Comparison of ENCODE assay signal across 1 cellular context in genomic region chr7:44796504-44797328, GRCh38.
TF ChIP-seq lines count a peak whose summit lies in the region.

PPIA (plus strand) TSS chr7:44796681; CDS start chr7:44796725, 44 bp downstream.

TF ChIP-seq in K562, 482 proteins besides CTCF, POLR2A, EP300 and RAD21 (continued from another document and continues in another):
- TF ChIP-seq RBBP5 (IDR thresholded peaks at IDR 0.05; ENCODE audit: borderline replicate concordance, insufficient read depth, low read length, poor library complexity, severe bottlenecking): peak; percentile 32
- no peak for TF ChIP-seq ZNF75A (CRISPR knock-in tag; IDR thresholded peaks at IDR 0.05)
- peak; percentile 93 to 96 for TF ChIP-seq MNT (conservative IDR thresholded peaks at IDR 0.05)
- TF ChIP-seq SMAD2 (IDR thresholded peaks at IDR 0.05; ENCODE audit: low read depth, low read length): no peak
- 0 out of 2 replicates have a peak, but pooled peaks have one; percentile 13 for TF ChIP-seq ETV5 (CRISPR knock-in tag; IDR thresholded peaks at IDR 0.05; ENCODE audit: low read depth)
- TF ChIP-seq, protein P1, sequence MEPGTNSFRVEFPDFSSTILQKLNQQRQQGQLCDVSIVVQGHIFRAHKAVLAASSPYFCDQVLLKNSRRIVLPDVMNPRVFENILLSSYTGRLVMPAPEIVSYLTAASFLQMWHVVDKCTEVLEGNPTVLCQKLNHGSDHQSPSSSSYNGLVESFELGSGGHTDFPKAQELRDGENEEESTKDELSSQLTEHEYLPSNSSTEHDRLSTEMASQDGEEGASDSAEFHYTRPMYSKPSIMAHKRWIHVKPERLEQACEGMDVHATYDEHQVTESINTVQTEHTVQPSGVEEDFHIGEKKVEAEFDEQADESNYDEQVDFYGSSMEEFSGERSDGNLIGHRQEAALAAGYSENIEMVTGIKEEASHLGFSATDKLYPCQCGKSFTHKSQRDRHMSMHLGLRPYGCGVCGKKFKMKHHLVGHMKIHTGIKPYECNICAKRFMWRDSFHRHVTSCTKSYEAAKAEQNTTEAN (CRISPR knock-in tag; IDR thresholded peaks at IDR 0.05): no peak
- TF ChIP-seq ARNT (IDR thresholded peaks at IDR 0.05): no peak
- TF ChIP-seq, protein P2, sequence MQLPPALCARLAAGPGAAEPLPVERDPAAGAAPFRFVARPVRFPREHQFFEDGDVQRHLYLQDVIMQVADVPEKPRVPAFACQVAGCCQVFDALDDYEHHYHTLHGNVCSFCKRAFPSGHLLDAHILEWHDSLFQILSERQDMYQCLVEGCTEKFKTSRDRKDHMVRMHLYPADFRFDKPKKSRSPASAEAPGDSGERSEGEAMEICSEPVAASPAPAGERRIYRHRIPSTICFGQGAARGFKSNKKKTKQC (CRISPR knock-in tag; IDR thresholded peaks at IDR 0.05): peak; percentile 61
- TF ChIP-seq KDM1A (IDR thresholded peaks at IDR 0.05): no peak
- TF ChIP-seq KDM2B (CRISPR knock-in tag; IDR thresholded peaks at IDR 0.05): peak; percentile 12; the same call in 1 of the 2 replicates
- peak; percentile 59; the same call in 1 of the 2 replicates for TF ChIP-seq NCOR1 (IDR thresholded peaks at IDR 0.05)
- peak; percentile 83; the same call in 1 of the 2 replicates for TF ChIP-seq NKRF (IDR thresholded peaks at IDR 0.05; ENCODE audit: borderline replicate concordance)
- TF ChIP-seq ETV1 (tag; conservative IDR thresholded peaks at IDR 0.05; ENCODE audit: low read depth): no peak
- TF ChIP-seq, protein P3, sequence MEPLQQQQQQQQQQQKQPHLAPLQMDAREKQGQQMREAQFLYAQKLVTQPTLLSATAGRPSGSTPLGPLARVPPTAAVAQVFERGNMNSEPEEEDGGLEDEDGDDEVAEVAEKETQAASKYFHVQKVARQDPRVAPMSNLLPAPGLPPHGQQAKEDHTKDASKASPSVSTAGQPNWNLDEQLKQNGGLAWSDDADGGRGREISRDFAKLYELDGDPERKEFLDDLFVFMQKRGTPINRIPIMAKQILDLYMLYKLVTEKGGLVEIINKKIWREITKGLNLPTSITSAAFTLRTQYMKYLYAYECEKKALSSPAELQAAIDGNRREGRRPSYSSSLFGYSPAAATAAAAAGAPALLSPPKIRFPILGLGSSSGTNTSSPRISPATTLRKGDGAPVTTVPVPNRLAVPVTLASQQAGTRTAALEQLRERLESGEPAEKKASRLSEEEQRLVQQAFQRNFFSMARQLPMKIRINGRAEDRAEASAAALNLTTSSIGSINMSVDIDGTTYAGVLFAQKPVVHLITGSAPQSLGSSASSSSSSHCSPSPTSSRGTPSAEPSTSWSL (CRISPR knock-in tag; IDR thresholded peaks at IDR 0.05; ENCODE audit: borderline replicate concordance): no peak
- TF ChIP-seq, protein P4, sequence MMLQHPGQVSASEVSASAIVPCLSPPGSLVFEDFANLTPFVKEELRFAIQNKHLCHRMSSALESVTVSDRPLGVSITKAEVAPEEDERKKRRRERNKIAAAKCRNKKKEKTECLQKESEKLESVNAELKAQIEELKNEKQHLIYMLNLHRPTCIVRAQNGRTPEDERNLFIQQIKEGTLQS (IDR thresholded peaks at IDR 0.05): no peak
- TF ChIP-seq, protein P4 (CRISPR knock-in tag; conservative IDR thresholded peaks at IDR 0.05): peak; percentile 91; the same call in 1 of the 2 replicates
- no peak for TF ChIP-seq STAT5B (CRISPR knock-in tag; IDR thresholded peaks at IDR 0.05)
- TF ChIP-seq, protein P5, sequence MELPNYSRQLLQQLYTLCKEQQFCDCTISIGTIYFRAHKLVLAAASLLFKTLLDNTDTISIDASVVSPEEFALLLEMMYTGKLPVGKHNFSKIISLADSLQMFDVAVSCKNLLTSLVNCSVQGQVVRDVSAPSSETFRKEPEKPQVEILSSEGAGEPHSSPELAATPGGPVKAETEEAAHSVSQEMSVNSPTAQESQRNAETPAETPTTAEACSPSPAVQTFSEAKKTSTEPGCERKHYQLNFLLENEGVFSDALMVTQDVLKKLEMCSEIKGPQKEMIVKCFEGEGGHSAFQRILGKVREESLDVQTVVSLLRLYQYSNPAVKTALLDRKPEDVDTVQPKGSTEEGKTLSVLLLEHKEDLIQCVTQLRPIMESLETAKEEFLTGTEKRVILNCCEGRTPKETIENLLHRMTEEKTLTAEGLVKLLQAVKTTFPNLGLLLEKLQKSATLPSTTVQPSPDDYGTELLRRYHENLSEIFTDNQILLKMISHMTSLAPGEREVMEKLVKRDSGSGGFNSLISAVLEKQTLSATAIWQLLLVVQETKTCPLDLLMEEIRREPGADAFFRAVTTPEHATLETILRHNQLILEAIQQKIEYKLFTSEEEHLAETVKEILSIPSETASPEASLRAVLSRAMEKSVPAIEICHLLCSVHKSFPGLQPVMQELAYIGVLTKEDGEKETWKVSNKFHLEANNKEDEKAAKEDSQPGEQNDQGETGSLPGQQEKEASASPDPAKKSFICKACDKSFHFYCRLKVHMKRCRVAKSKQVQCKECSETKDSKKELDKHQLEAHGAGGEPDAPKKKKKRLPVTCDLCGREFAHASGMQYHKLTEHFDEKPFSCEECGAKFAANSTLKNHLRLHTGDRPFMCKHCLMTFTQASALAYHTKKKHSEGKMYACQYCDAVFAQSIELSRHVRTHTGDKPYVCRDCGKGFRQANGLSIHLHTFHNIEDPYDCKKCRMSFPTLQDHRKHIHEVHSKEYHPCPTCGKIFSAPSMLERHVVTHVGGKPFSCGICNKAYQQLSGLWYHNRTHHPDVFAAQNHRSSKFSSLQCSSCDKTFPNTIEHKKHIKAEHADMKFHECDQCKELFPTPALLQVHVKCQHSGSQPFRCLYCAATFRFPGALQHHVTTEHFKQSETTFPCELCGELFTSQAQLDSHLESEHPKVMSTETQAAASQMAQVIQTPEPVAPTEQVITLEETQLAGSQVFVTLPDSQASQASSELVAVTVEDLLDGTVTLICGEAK (IDR thresholded peaks at IDR 0.05): no peak
- TF ChIP-seq, protein P5 (CRISPR knock-in tag; IDR thresholded peaks at IDR 0.05): no peak
- no peak for TF ChIP-seq PATZ1 (CRISPR knock-in tag; IDR thresholded peaks at IDR 0.05; ENCODE audit: borderline replicate concordance)
- TF ChIP-seq ZNF696 (CRISPR knock-in tag; conservative IDR thresholded peaks at IDR 0.05): no peak
- TF ChIP-seq JUNB (CRISPR knock-in tag; conservative IDR thresholded peaks at IDR 0.05): no peak
- no peak for TF ChIP-seq E4F1 (CRISPR knock-in tag; IDR thresholded peaks at IDR 0.05; ENCODE audit: borderline replicate concordance)
- no peak for TF ChIP-seq MEF2D (tag; conservative IDR thresholded peaks at IDR 0.05; ENCODE audit: low read depth)
- TF ChIP-seq PPARD (CRISPR knock-in tag; IDR thresholded peaks at IDR 0.05): no peak
- TF ChIP-seq CREB1 (IDR thresholded peaks at IDR 0.05): peak; percentile 70
- peak; percentile 82 for TF ChIP-seq CREB1 (CRISPR knock-in tag; IDR thresholded peaks at IDR 0.05)
- TF ChIP-seq, protein P6, sequence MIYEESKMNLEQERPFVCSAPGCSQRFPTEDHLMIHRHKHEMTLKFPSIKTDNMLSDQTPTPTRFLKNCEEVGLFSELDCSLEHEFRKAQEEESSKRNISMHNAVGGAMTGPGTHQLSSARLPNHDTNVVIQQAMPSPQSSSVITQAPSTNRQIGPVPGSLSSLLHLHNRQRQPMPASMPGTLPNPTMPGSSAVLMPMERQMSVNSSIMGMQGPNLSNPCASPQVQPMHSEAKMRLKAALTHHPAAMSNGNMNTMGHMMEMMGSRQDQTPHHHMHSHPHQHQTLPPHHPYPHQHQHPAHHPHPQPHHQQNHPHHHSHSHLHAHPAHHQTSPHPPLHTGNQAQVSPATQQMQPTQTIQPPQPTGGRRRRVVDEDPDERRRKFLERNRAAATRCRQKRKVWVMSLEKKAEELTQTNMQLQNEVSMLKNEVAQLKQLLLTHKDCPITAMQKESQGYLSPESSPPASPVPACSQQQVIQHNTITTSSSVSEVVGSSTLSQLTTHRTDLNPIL (CRISPR knock-in tag; IDR thresholded peaks at IDR 0.05): no peak
- TF ChIP-seq BHLHE40 (IDR thresholded peaks at IDR 0.05; ENCODE audit: low read length): peak; percentile 97
- TF ChIP-seq GABPB2 (CRISPR knock-in tag; conservative IDR thresholded peaks at IDR 0.05): no peak; the same call in 1 of the 2 replicates
- TF ChIP-seq, protein P7, sequence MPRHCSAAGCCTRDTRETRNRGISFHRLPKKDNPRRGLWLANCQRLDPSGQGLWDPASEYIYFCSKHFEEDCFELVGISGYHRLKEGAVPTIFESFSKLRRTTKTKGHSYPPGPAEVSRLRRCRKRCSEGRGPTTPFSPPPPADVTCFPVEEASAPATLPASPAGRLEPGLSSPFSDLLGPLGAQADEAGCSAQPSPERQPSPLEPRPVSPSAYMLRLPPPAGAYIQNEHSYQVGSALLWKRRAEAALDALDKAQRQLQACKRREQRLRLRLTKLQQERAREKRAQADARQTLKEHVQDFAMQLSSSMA (CRISPR knock-in tag; IDR thresholded peaks at IDR 0.05): no peak
